In genomic region chr14:33903369-33903768, GRCh38 we compare ENCODE assay signal across 39 cellular contexts.
"Had no signal": no experiment of that assay in that cellular context is flagged by ENCODE, and none has a peak within 500 bp of the region (broad histone marks: within the 10 kb centered on the region; RNA-seq: fewer than 3 reads in every experiment).

No MANE protein-coding gene starts in this region.

- H3K9me3 Mint-ChIP-seq: activated naive CD4-positive, alpha-beta T cell treated with anti-CD3 and anti-CD28 coated beads for 36 hours; activated naive CD4-positive, alpha-beta T cell treated with anti-CD3 and anti-CD28 coated beads, Interleukin-2, amount 10 ng/mL, durations not matched to agents 7 days and 5 days; activated naive CD4-positive, alpha-beta T cell treated with anti-CD3 and anti-CD28 coated beads, Interleukin-2, amount 50 U/mL, for 24 hours; activated naive CD4-positive, alpha-beta T cell treated with anti-CD3 and anti-CD28 coated beads, Interleukin-2, amount 50 U/mL, for 72 hours; activated naive CD8-positive, alpha-beta T cell treated with anti-CD3 and anti-CD28 coated beads for 36 hours; activated naive CD8-positive, alpha-beta T cell treated with anti-CD3 and anti-CD28 coated beads, Interleukin-2, amount 10 ng/mL, durations not matched to agents 7 days and 5 days; activated naive CD8-positive, alpha-beta T cell treated with anti-CD3 and anti-CD28 coated beads, Interleukin-2, amount 50 U/mL, for 24 hours; activated T-cell treated with anti-CD3 and anti-CD28 coated beads, Interleukin-2, amount 50 U/mL, for 24 hours; activated T-cell treated with anti-CD3 and anti-CD28 coated beads, Interleukin-2, amount 50 U/mL, for 4 hours; activated T-cell treated with anti-CD3 and anti-CD28 coated beads, Interleukin-2, amount 50 U/mL, for 72 hours; activated T-helper 1 cell treated with anti-CD3 and anti-CD28 coated beads, Interleukin-12 subunit alpha, Interleukin-12 subunit beta, Interleukin-2, Interleukin-4 antibody, amounts not matched to agents 30 ng/mL and 10 ng/mL and 1 ng/mL, durations not matched to agents 14 hours and 24 hours and 36 hours; activated T-helper 17 cell treated with anti-CD3 and anti-CD28 coated beads, Interleukin-2, amount 50 U/mL, for 72 hours had no signal

- H3K27me3 Mint-ChIP-seq: activated naive CD4-positive, alpha-beta T cell treated with anti-CD3 and anti-CD28 coated beads, Interleukin-2, amount 50 U/mL, for 24 hours; activated naive CD8-positive, alpha-beta T cell; activated naive CD8-positive, alpha-beta T cell treated with anti-CD3 and anti-CD28 coated beads for 36 hours; activated T-cell treated with anti-CD3 and anti-CD28 coated beads, Interleukin-2, amount 50 U/mL, for 24 hours; activated T-helper 17 cell treated with anti-CD3 and anti-CD28 coated beads, Interleukin-2, amount 50 U/mL, for 72 hours; central memory CD8-positive, alpha-beta T cell had no signal

- H3K27ac ChIP-seq: adrenal gland, ascending aorta, body of pancreas, brain microvascular endothelial cell, breast epithelium, cardiac muscle cell had no signal

- H3K4me3 Mint-ChIP-seq: activated naive CD4-positive, alpha-beta T cell treated with anti-CD3 and anti-CD28 coated beads for 36 hours; activated naive CD4-positive, alpha-beta T cell treated with anti-CD3 and anti-CD28 coated beads, Interleukin-2, amount 10 ng/mL, durations not matched to agents 7 days and 5 days; activated naive CD4-positive, alpha-beta T cell treated with anti-CD3 and anti-CD28 coated beads, Interleukin-2, amount 50 U/mL, for 24 hours; activated naive CD8-positive, alpha-beta T cell; activated naive CD8-positive, alpha-beta T cell treated with anti-CD3 and anti-CD28 coated beads for 36 hours; activated naive CD8-positive, alpha-beta T cell treated with anti-CD3 and anti-CD28 coated beads, Interleukin-2, amount 10 ng/mL, durations not matched to agents 7 days and 5 days; activated naive CD8-positive, alpha-beta T cell treated with anti-CD3 and anti-CD28 coated beads, Interleukin-2, amount 50 U/mL, for 24 hours; activated T-cell treated with anti-CD3 and anti-CD28 coated beads, Interleukin-2, amount 50 U/mL, for 24 hours; activated T-cell treated with anti-CD3 and anti-CD28 coated beads, Interleukin-2, amount 50 U/mL, for 4 hours; activated T-cell treated with anti-CD3 and anti-CD28 coated beads, Interleukin-2, amount 50 U/mL, for 72 hours; activated T-helper 1 cell treated with anti-CD3 and anti-CD28 coated beads, Interleukin-12 subunit alpha, Interleukin-12 subunit beta, Interleukin-2, Interleukin-4 antibody, amounts not matched to agents 30 ng/mL and 10 ng/mL and 1 ng/mL, durations not matched to agents 14 hours and 24 hours and 36 hours; activated T-helper 17 cell treated with anti-CD3 and anti-CD28 coated beads, Interleukin-2, amount 50 U/mL, for 72 hours; brain; central memory CD8-positive, alpha-beta T cell had no signal

- H3K4me1 ChIP-seq: adrenal gland, ascending aorta, body of pancreas, breast epithelium had no signal

- H3K4me3 ChIP-seq: adrenal gland, ascending aorta, body of pancreas, breast epithelium, cardiac muscle cell had no signal

- FAIRE-seq: astrocyte, bronchial epithelial cell had no signal

- H3K9me3 ChIP-seq: adrenal gland, ascending aorta, body of pancreas, breast epithelium had no signal

- DNase-seq: activated effector memory CD4-positive, alpha-beta T cell treated with anti-CD3 and anti-CD28 coated beads, Interleukin-2, amount 50 U/mL, for 16 hours; activated effector memory CD4-positive, alpha-beta T cell treated with Interleukin-2 at 50 U/mL for 16 hours; activated gamma-delta T cell; activated gamma-delta T cell treated with Interleukin-2 at 50 U/mL for 16 hours; activated naive CD4-positive, alpha-beta T cell; activated naive CD4-positive, alpha-beta T cell treated with anti-CD3 and anti-CD28 coated beads for 36 hours; activated naive CD4-positive, alpha-beta T cell treated with anti-CD3 and anti-CD28 coated beads, Interleukin-2, amount 10 ng/mL, durations not matched to agents 7 days and 5 days; activated naive CD4-positive, alpha-beta T cell treated with Interleukin-2 at 50 U/mL for 16 hours; activated naive CD8-positive, alpha-beta T cell treated with anti-CD3 and anti-CD28 coated beads for 36 hours; activated naive CD8-positive, alpha-beta T cell treated with anti-CD3 and anti-CD28 coated beads, Interleukin-2, amount 10 ng/mL, durations not matched to agents 7 days and 5 days; activated naive CD8-positive, alpha-beta T cell treated with anti-CD3 and anti-CD28 coated beads, Interleukin-2, amount 50 U/mL, for 24 hours; activated T-cell treated with anti-CD3 and anti-CD28 coated beads, Interleukin-2, amount 50 U/mL, for 1 hour; activated T-cell treated with anti-CD3 and anti-CD28 coated beads, Interleukin-2, amount 50 U/mL, for 24 hours; activated T-cell treated with anti-CD3 and anti-CD28 coated beads, Interleukin-2, amount 50 U/mL, for 4 hours; activated T-cell treated with anti-CD3 and anti-CD28 coated beads, Interleukin-2, amount 50 U/mL, for 48 hours; activated T-cell treated with anti-CD3 and anti-CD28 coated beads, Interleukin-2, amount 50 U/mL, for 72 hours; adrenal gland; amniotic stem cell; amygdala; anterior cingulate cortex; aorta; body of pancreas; brain microvascular endothelial cell; caudate nucleus; central memory CD4-positive, alpha-beta T cell; cerebellar nuclear complex had no signal

- H3K4me1 Mint-ChIP-seq: activated naive CD8-positive, alpha-beta T cell treated with anti-CD3 and anti-CD28 coated beads, Interleukin-2, amount 50 U/mL, for 24 hours; activated T-helper 17 cell treated with anti-CD3 and anti-CD28 coated beads, Interleukin-2, amount 50 U/mL, for 72 hours; central memory CD8-positive, alpha-beta T cell had no signal

- H3K27ac Mint-ChIP-seq: activated naive CD4-positive, alpha-beta T cell treated with anti-CD3 and anti-CD28 coated beads for 36 hours; activated naive CD4-positive, alpha-beta T cell treated with anti-CD3 and anti-CD28 coated beads, Interleukin-2, amount 10 ng/mL, durations not matched to agents 7 days and 5 days; activated naive CD4-positive, alpha-beta T cell treated with anti-CD3 and anti-CD28 coated beads, Interleukin-2, amount 50 U/mL, for 24 hours; activated naive CD4-positive, alpha-beta T cell treated with anti-CD3 and anti-CD28 coated beads, Interleukin-2, amount 50 U/mL, for 72 hours; activated naive CD8-positive, alpha-beta T cell; activated naive CD8-positive, alpha-beta T cell treated with anti-CD3 and anti-CD28 coated beads for 36 hours; activated naive CD8-positive, alpha-beta T cell treated with anti-CD3 and anti-CD28 coated beads, Interleukin-2, amount 10 ng/mL, durations not matched to agents 7 days and 5 days; activated naive CD8-positive, alpha-beta T cell treated with anti-CD3 and anti-CD28 coated beads, Interleukin-2, amount 50 U/mL, for 24 hours; activated T-cell treated with anti-CD3 and anti-CD28 coated beads, Interleukin-2, amount 50 U/mL, for 24 hours; activated T-helper 1 cell treated with anti-CD3 and anti-CD28 coated beads, Interleukin-12 subunit alpha, Interleukin-12 subunit beta, Interleukin-2, Interleukin-4 antibody, amounts not matched to agents 30 ng/mL and 10 ng/mL and 1 ng/mL, durations not matched to agents 14 hours and 24 hours and 36 hours; activated T-helper 17 cell treated with anti-CD3 and anti-CD28 coated beads, Interleukin-2, amount 50 U/mL, for 72 hours; activated T-helper 2 cell treated with anti-CD3 and anti-CD28 coated beads, Interferon-gamma antibody, Interleukin-2, Interleukin-4, amounts not matched to agents 10 μg/mL and 5 μg/mL and 100 μg/mL, durations not matched to agents 14 hours and 24 hours and 36 hours; brain had no signal

- H3K36me3 Mint-ChIP-seq: activated naive CD4-positive, alpha-beta T cell treated with anti-CD3 and anti-CD28 coated beads, Interleukin-2, amount 10 ng/mL, durations not matched to agents 7 days and 5 days; activated naive CD4-positive, alpha-beta T cell treated with anti-CD3 and anti-CD28 coated beads, Interleukin-2, amount 50 U/mL, for 24 hours; activated naive CD4-positive, alpha-beta T cell treated with anti-CD3 and anti-CD28 coated beads, Interleukin-2, amount 50 U/mL, for 72 hours; activated naive CD8-positive, alpha-beta T cell; activated naive CD8-positive, alpha-beta T cell treated with anti-CD3 and anti-CD28 coated beads for 36 hours; activated naive CD8-positive, alpha-beta T cell treated with anti-CD3 and anti-CD28 coated beads, Interleukin-2, amount 10 ng/mL, durations not matched to agents 7 days and 5 days had no signal

- H3K36me3 ChIP-seq: adrenal gland, ascending aorta, brain microvascular endothelial cell, breast epithelium, cardiac muscle cell had no signal

- H3K27me3 ChIP-seq: ascending aorta, body of pancreas, brain microvascular endothelial cell, breast epithelium, cardiac muscle cell had no signal

- ATAC-seq: activated naive CD4-positive, alpha-beta T cell treated with anti-CD3 and anti-CD28 coated beads, Interleukin-2, amount 50 U/mL, for 72 hours; activated naive CD8-positive, alpha-beta T cell treated with anti-CD3 and anti-CD28 coated beads, Interleukin-2, amount 50 U/mL, for 24 hours; activated T-cell treated with anti-CD3 and anti-CD28 coated beads, Interleukin-2, amount 50 U/mL, for 4 hours; activated T-cell treated with anti-CD3 and anti-CD28 coated beads, Interleukin-2, amount 50 U/mL, for 72 hours; activated T-helper 17 cell treated with anti-CD3 and anti-CD28 coated beads, Interleukin-2, amount 50 U/mL, for 72 hours; body of pancreas had no signal
